18 cellular contexts compared by ENCODE assay signal in genomic region chr9:91403665-91404543, GRCh38.
"Had no signal": no experiment of that assay in that cellular context is flagged by ENCODE, and none has a peak within 500 bp of the region (broad histone marks: within the 10 kb centered on the region; RNA-seq: fewer than 3 reads in every experiment).

No MANE protein-coding gene starts in this region.

- ATAC-seq: activated naive CD4-positive, alpha-beta T cell treated with anti-CD3 and anti-CD28 coated beads, Interleukin-2, amount 50 U/mL, for 72 hours; gastrocnemius medialis; heart left ventricle; pancreas had no signal

- H3K4me1 Mint-ChIP-seq: endodermal cell, neural crest cell had no signal

- H3K4me3 ChIP-seq: cardiac muscle cell, dorsolateral prefrontal cortex, gastrocnemius medialis, heart left ventricle, pancreas, tibial nerve, uterus had no signal

- H3K27ac ChIP-seq: cardiac muscle cell, dorsolateral prefrontal cortex, gastrocnemius medialis, heart left ventricle, pancreas, tibial nerve, uterus had no signal

- H3K9me3 ChIP-seq: gastrocnemius medialis, heart left ventricle, pancreas, tibial nerve, uterus had no signal

- DNase-seq: activated CD4-positive, alpha-beta T cell treated with anti-CD3 and anti-CD28 coated beads, Interleukin-2, amount 50 U/mL, for 1 hour; activated effector memory CD4-positive, alpha-beta T cell treated with anti-CD3 and anti-CD28 coated beads, Interleukin-2, amount 50 U/mL, for 16 hours; activated T-cell treated with anti-CD3 and anti-CD28 coated beads, Interleukin-2, amount 50 U/mL, for 24 hours; dorsolateral prefrontal cortex; endodermal cell; gastrocnemius medialis; heart left ventricle; immature natural killer cell; pancreas; stimulated activated CD4-positive, alpha-beta T cell treated with anti-CD3 and anti-CD28 coated beads, Interleukin-12 subunit alpha, Interleukin-12 subunit beta, amount 100 ng/mL, for 4 hours; stimulated activated CD4-positive, alpha-beta T cell treated with anti-CD3 and anti-CD28 coated beads, Interleukin-2, amount 100 ng/mL, for 24 hours; stimulated activated naive CD4-positive, alpha-beta T cell; T-helper 9 cell; uterus had no signal

- H3K4me1 ChIP-seq: pancreas, tibial nerve, uterus had no signal

- H3K4me3 Mint-ChIP-seq: activated T-cell treated with anti-CD3 and anti-CD28 coated beads, Interleukin-2, amount 50 U/mL, for 24 hours; endodermal cell; immature natural killer cell; neural crest cell had no signal

- H3K27ac Mint-ChIP-seq: activated T-cell treated with anti-CD3 and anti-CD28 coated beads, Interleukin-2, amount 50 U/mL, for 24 hours; endodermal cell had no signal

- FAIRE-seq: pancreas had no signal

- H3K9me3 Mint-ChIP-seq: activated naive CD4-positive, alpha-beta T cell treated with anti-CD3 and anti-CD28 coated beads, Interleukin-2, amount 50 U/mL, for 72 hours; activated T-cell treated with anti-CD3 and anti-CD28 coated beads, Interleukin-2, amount 50 U/mL, for 24 hours; endodermal cell; immature natural killer cell; neural crest cell had no signal

- H3K27me3 ChIP-seq: cardiac muscle cell, dorsolateral prefrontal cortex, gastrocnemius medialis, heart left ventricle, pancreas, tibial nerve, uterus had no signal

- H3K36me3 ChIP-seq: uterus had no signal
